11 cellular contexts compared by ENCODE assay signal in the genomic region with DNA sequence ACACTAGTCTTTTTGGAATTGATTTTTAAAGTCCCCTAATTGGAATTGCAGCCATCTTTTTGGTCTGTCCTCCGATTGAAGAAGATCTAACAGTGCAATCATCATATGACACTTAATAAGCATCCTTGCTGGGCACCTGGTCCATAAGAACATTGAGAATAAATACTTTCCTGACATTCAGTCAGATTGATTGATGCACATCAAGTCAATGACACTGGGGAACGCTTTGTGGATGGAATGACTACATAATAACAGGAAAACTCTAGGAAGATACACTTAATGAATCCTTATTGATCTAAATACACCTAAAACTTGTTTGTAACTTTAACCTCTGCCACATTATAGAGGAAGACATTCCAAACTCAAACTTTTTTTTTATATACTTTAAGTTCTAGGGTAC.
"Had no signal": no experiment of that assay in that cellular context is flagged by ENCODE, and none has a peak within 500 bp of the region (broad histone marks: within the 10 kb centered on the region; RNA-seq: fewer than 3 reads in every experiment).

No MANE protein-coding gene starts in this region.

- H3K4me3 ChIP-seq: adrenal gland, ascending aorta, body of pancreas, breast epithelium, cardiac muscle cell had no signal

- H3K36me3 ChIP-seq: adrenal gland, ascending aorta, brain microvascular endothelial cell, breast epithelium, cardiac muscle cell had no signal

- H3K27ac ChIP-seq: adrenal gland, ascending aorta, body of pancreas, brain microvascular endothelial cell, breast epithelium, cardiac muscle cell had no signal

- ATAC-seq: activated naive CD4-positive, alpha-beta T cell treated with anti-CD3 and anti-CD28 coated beads, Interleukin-2, amount 50 U/mL, for 72 hours; activated naive CD8-positive, alpha-beta T cell treated with anti-CD3 and anti-CD28 coated beads, Interleukin-2, amount 50 U/mL, for 24 hours; activated T-cell treated with anti-CD3 and anti-CD28 coated beads, Interleukin-2, amount 50 U/mL, for 4 hours; activated T-cell treated with anti-CD3 and anti-CD28 coated beads, Interleukin-2, amount 50 U/mL, for 72 hours; activated T-helper 17 cell treated with anti-CD3 and anti-CD28 coated beads, Interleukin-2, amount 50 U/mL, for 72 hours; body of pancreas had no signal

- H3K27me3 ChIP-seq: adrenal gland, ascending aorta, body of pancreas, brain microvascular endothelial cell, breast epithelium, cardiac muscle cell had no signal

- H3K9me3 ChIP-seq: adrenal gland, ascending aorta, body of pancreas, breast epithelium had no signal
